24 cellular contexts compared by ENCODE assay signal in genomic region chr11:22340803-22341581, GRCh38. TPM values are rescaled to one million over a fixed set of nuclear protein-coding genes. Genes with fewer than 3 reads are reported as not detected.
A peak's percentile ranks its signal among the peaks of the same experiment; 100 is the strongest.
DNase-seq lines count a peak whose midpoint lies in the region; ATAC-seq and TF ChIP-seq lines count a peak whose summit lies in the region.
"Had no signal": no experiment of that assay in that cellular context is flagged by ENCODE, and none has a peak within 500 bp of the region (broad histone marks: within the 10 kb centered on the region; RNA-seq: fewer than 3 reads in every experiment).

No MANE protein-coding gene starts in this region.

- H3K36me3 Mint-ChIP-seq in endodermal cell (ENCODE audit: low read depth) = no peaks in the 10 kb centered on the region
- H3K36me3 Mint-ChIP-seq: T-cell had no signal

- ATAC-seq in stimulated activated naive CD8-positive, alpha-beta T cell treated with anti-CD3 and anti-CD28 coated beads, Interleukin-15, amount 100 ng/mL, for 72 hours = peak; percentile 39
- no peak for ATAC-seq in stimulated activated naive CD8-positive, alpha-beta T cell treated with anti-CD3 and anti-CD28 coated beads, Interleukin-15, Interleukin-2, amounts not matched to agents 100 U/mL and 50 U/mL, for 24 hours
- ATAC-seq in GM21717 (IDR thresholded peaks at IDR 0.05; ENCODE audit: unreplicated experiment) (no peak), GM18861 (IDR thresholded peaks at IDR 0.05; ENCODE audit: unreplicated experiment) (no peak)
- ATAC-seq: T-cell had no signal

- H3K4me1 ChIP-seq in endodermal cell (ENCODE audit: control insufficient read depth, insufficient read depth, low read length) (no peaks in the 10 kb centered on the region), mesodermal cell (ENCODE audit: control insufficient read depth, insufficient read depth, low read length, poor library complexity, severe bottlenecking) (no peaks in the 10 kb centered on the region), Karpas-422 (ENCODE audit: low read length) (no peaks in the 10 kb centered on the region)

- H3K27me3 ChIP-seq in endodermal cell (ENCODE audit: control insufficient read depth, insufficient read depth, low read length, poor library complexity, severe bottlenecking) (peaks cover 83% of the 10 kb centered on the region), Karpas-422 (ENCODE audit: low read length) (no peaks in the 10 kb centered on the region)

- TF ChIP-seq CTCF in endodermal cell (conservative IDR thresholded peaks at IDR 0.05) = no peak

- no peak for DNase-seq in stimulated activated naive CD8-positive, alpha-beta T cell treated with anti-CD3 and anti-CD28 coated beads, Interleukin-15, amount 100 ng/mL, for 72 hours
- DNase-seq in stimulated activated naive CD8-positive, alpha-beta T cell treated with anti-CD3 and anti-CD28 coated beads, Interleukin-15, Interleukin-2, amounts not matched to agents 100 U/mL and 50 U/mL, for 24 hours = no peak
- DNase-seq in endodermal cell = peak; percentile 78
- DNase-seq in Karpas-422 = no peak
- DNase-seq in NCI-H82 treated with DMSO at 0.1 percent for 48 hours (lab: John Stamatoyannopoulos, UW; ENCODE audit: unreplicated experiment) = no peak
- DNase-seq: activated CD4-positive, alpha-beta T cell treated with anti-CD3 and anti-CD28 coated beads, Interleukin-2, amount 10 ng/mL, durations not matched to agents 7 days and 5 days; activated T-cell treated with anti-CD3 and anti-CD28 coated beads for 4 hours; CD4-positive, alpha-beta T cell; cerebellar nuclear complex; effector CD8-positive, alpha-beta T cell; HFFc6; KBM-7; mesenchymal stem cell; NCI-H2107; SHP77; spleen; substantia nigra; T-cell had no signal

- no peaks in the 10 kb centered on the region for H3K9me3 ChIP-seq in endodermal cell (ENCODE audit: control insufficient read depth, low read length)
- no peaks in the 10 kb centered on the region for H3K9me3 ChIP-seq in mesodermal cell (ENCODE audit: control insufficient read depth, low read length)
- H3K9me3 ChIP-seq in Karpas-422 (ENCODE audit: low read length) = no peaks in the 10 kb centered on the region
- H3K9me3 ChIP-seq: spleen had no signal

- H3K27ac ChIP-seq in endodermal cell (ENCODE audit: low read depth, low read length) (peak overlapping the region; percentile 77), mesodermal cell (ENCODE audit: low read depth, low read length, severe bottlenecking) (peak overlapping the region; percentile 23), Karpas-422 (ENCODE audit: low read length) (no peak overlapping the region)
- H3K27ac ChIP-seq: spleen had no signal

- peaks cover 0 to 7% of the 10 kb centered on the region in 2 donors for H3K9me3 Mint-ChIP-seq in stimulated activated naive CD8-positive, alpha-beta T cell treated with anti-CD3 and anti-CD28 coated beads, Interleukin-15, amount 100 ng/mL, for 72 hours
- H3K9me3 Mint-ChIP-seq in endodermal cell = no peaks in the 10 kb centered on the region
- H3K9me3 Mint-ChIP-seq: activated CD4-positive, alpha-beta T cell treated with anti-CD3 and anti-CD28 coated beads, Interleukin-2, amount 10 ng/mL, durations not matched to agents 7 days and 5 days; CD4-positive, alpha-beta T cell had no signal

- WGBS in endodermal cell (ENCODE audit: insufficient coverage in 1 of 2, insufficient read length in 1 of 2), 2 experiments = 22 to 25% methylated on average over 12 to 38 of the region's 38 CpGs
- WGBS in mesodermal cell (ENCODE audit: insufficient coverage in 2 of 2), 2 experiments = 6 to 16% methylated on average over 25 to 27 of the region's 38 CpGs

- H3K4me1 Mint-ChIP-seq in stimulated activated naive CD8-positive, alpha-beta T cell treated with anti-CD3 and anti-CD28 coated beads, Interleukin-15, amount 100 ng/mL, for 72 hours = peaks cover 34% of the 10 kb centered on the region
- H3K4me1 Mint-ChIP-seq in endodermal cell = peaks cover 25% of the 10 kb centered on the region

- H3K4me2 ChIP-seq in Karpas-422 (ENCODE audit: low read depth, low read length, poor library complexity, severe bottlenecking) = no peak overlapping the region

- H3K36me3 ChIP-seq in endodermal cell (ENCODE audit: control insufficient read depth, insufficient read depth, low read length) (no peaks in the 10 kb centered on the region), mesodermal cell (ENCODE audit: control insufficient read depth, insufficient read depth, low read length) (no peaks in the 10 kb centered on the region), Karpas-422 (ENCODE audit: insufficient read depth, low read length) (no peaks in the 10 kb centered on the region)
- H3K36me3 ChIP-seq: spleen had no signal

- H4K20me1 ChIP-seq in Karpas-422 (ENCODE audit: insufficient read depth, low read depth, low read length) = no peaks in the 10 kb centered on the region

- no peaks in the 10 kb centered on the region for H3K79me2 ChIP-seq in Karpas-422 (ENCODE audit: low read length)

- H3K4me3 Mint-ChIP-seq in stimulated activated naive CD8-positive, alpha-beta T cell treated with anti-CD3 and anti-CD28 coated beads, Interleukin-15, amount 100 ng/mL, for 72 hours = peak overlapping the region in 1 of 2 donors; percentile 48
- H3K4me3 Mint-ChIP-seq in endodermal cell = peak overlapping the region; percentile 43
- H3K4me3 Mint-ChIP-seq: activated CD4-positive, alpha-beta T cell treated with anti-CD3 and anti-CD28 coated beads, Interleukin-2, amount 10 ng/mL, durations not matched to agents 7 days and 5 days; CD4-positive, alpha-beta T cell; HFFc6 had no signal

- no peaks in the 10 kb centered on the region for H3K9me2 ChIP-seq in Karpas-422 (replicated peaks; ENCODE audit: insufficient read depth, low read length)

- H3K27me3 Mint-ChIP-seq in stimulated activated naive CD8-positive, alpha-beta T cell treated with anti-CD3 and anti-CD28 coated beads, Interleukin-15, amount 100 ng/mL, for 72 hours = peaks cover 85% of the 10 kb centered on the region
- peaks cover 80% of the 10 kb centered on the region for H3K27me3 Mint-ChIP-seq in endodermal cell (ENCODE audit: insufficient read depth)

- H3K9ac ChIP-seq in endodermal cell (ENCODE audit: extremely low read depth, low read length, poor library complexity, severe bottlenecking) (no peak overlapping the region), Karpas-422 (ENCODE audit: low read length) (no peak overlapping the region)

- no peak overlapping the region for H3K27ac Mint-ChIP-seq in stimulated activated naive CD8-positive, alpha-beta T cell treated with anti-CD3 and anti-CD28 coated beads, Interleukin-15, amount 100 ng/mL, for 72 hours
- no peak overlapping the region for H3K27ac Mint-ChIP-seq in endodermal cell
- H3K27ac Mint-ChIP-seq: activated CD4-positive, alpha-beta T cell treated with anti-CD3 and anti-CD28 coated beads, Interleukin-2, amount 10 ng/mL, durations not matched to agents 7 days and 5 days; CD4-positive, alpha-beta T cell; HFFc6; T-cell had no signal

- no peak overlapping the region for H3K4me3 ChIP-seq in endodermal cell (ENCODE audit: low read length)
- no peak overlapping the region for H3K4me3 ChIP-seq in mesodermal cell (ENCODE audit: extremely low read depth, insufficient read depth, low read length, poor library complexity, severe bottlenecking)
- no peak overlapping the region for H3K4me3 ChIP-seq in Karpas-422 (ENCODE audit: low read length)
- H3K4me3 ChIP-seq: spleen had no signal

- H2AFZ ChIP-seq in Karpas-422 (ENCODE audit: low read length) = no peak overlapping the region

RNA-seq across cellular contexts. Expression of gene SLC17A6, which starts 2.8 kb away (rescaled TPM):
- not detected for total RNA-seq in endodermal cell
- 12.4 TPM for polyA plus RNA-seq in endodermal cell (2013, experiment 1 of 2)
- 9.5 TPM for polyA plus RNA-seq in endodermal cell (2013, experiment 2 of 2)
- polyA plus RNA-seq in mesodermal cell (2013, experiment 1 of 2) = 0.63 TPM
- polyA plus RNA-seq in mesodermal cell (2013, experiment 2 of 2) = 0.40 TPM
- not detected in 2 replicates for total RNA-seq in Karpas-422 (2014; rRNA removed; shearing (Covaris generic); ENCODE audit: low replicate concordance)
- total RNA-seq: activated CD4-positive, alpha-beta T cell treated with anti-CD3 and anti-CD28 coated beads, Interleukin-2, amount 10 ng/mL, durations not matched to agents 7 days and 5 days; aorta; CD4-positive, alpha-beta T cell; HFFc6; spleen; T-cell had no signal
- polyA plus RNA-seq: AG04450, aorta, keratinocyte, spleen had no signal
